ENCODE assay signal across 8 cellular contexts in the genomic region with DNA sequence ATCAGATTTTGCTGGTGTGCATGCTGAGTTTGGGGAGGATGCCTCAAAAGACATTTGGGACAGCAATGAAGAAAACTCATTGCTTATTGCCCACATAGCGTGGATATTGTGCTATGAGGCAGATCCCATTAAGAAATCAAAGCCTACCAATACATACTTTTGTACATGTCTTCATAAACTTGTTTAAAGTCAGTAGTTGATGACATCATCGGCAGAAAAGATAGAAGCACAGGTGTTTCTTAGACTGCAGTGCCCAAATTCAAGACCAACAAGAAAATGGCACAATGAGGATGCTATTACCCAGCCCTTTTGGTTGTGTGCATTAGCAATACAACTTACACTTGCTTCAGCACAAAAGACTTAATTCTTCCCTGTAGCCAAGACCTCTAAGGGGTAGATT.
"Had no signal": no experiment of that assay in that cellular context is flagged by ENCODE, and none has a peak within 500 bp of the region (broad histone marks: within the 10 kb centered on the region; RNA-seq: fewer than 3 reads in every experiment).

No MANE protein-coding gene starts in this region.

- ATAC-seq: GM12878 had no signal

- H3K4me3 ChIP-seq: GM12878 had no signal

- DNase-seq: GDM1, GF-D8 had no signal

- FAIRE-seq: G401.6, GM12878, GM12891, GM12892, GM18507, GM19239 had no signal
